In genomic region chrX:19670854-19671620, GRCh38 we compare ENCODE assay signal across 9 cellular contexts.
DNase-seq lines count a peak whose midpoint lies in the region; ATAC-seq and TF ChIP-seq lines count a peak whose summit lies in the region.
"Had no signal": no experiment of that assay in that cellular context is flagged by ENCODE, and none has a peak within 500 bp of the region (broad histone marks: within the 10 kb centered on the region; RNA-seq: fewer than 3 reads in every experiment).

No MANE protein-coding gene starts in this region.

- H3K4me3 ChIP-seq in HFF-Myc (replicated peaks; ENCODE audit: low read depth, low read length) (peak overlapping the region; percentile 46), brain microvascular endothelial cell (ENCODE audit: low read depth, low read length) (peak overlapping the region; percentile 62)

- DNase-seq in HFF-Myc (ENCODE audit: extremely low read depth, low read depth) (peak; percentile 60), brain microvascular endothelial cell (peak; percentile 60), iPS-NIHi11 (ENCODE audit: low spot score) (peak; percentile 13), stromal cell of bone marrow (ENCODE audit: low read depth) (peak; percentile 53), GM19240 (ENCODE audit: insufficient read length, low spot score) (no peak), posterior vena cava (ENCODE audit: low spot score) (no peak), GM10266 (ENCODE audit: extremely low spot score) (no peak)
- DNase-seq: NCI-H510A treated with DMSO at 0.1 percent for 48 hours had no signal

- in situ Hi-C loops in brain microvascular endothelial cell (cut with HindIII; ENCODE audit: low pct_ligation_motif_present, low sequenced_read_pairs), result no loop called here

- intact Hi-C loops in posterior vena cava (cut with DNase I), result no loop called here

- ATAC-seq in GM21723 (IDR thresholded peaks at IDR 0.05; ENCODE audit: unreplicated experiment), result no peak

- H3K27me3 ChIP-seq in brain microvascular endothelial cell (replicated peaks), result no peaks in the 10 kb centered on the region

- no peaks in the 10 kb centered on the region for H3K36me3 ChIP-seq in brain microvascular endothelial cell (replicated peaks)

- TF ChIP-seq CTCF in HFF-Myc (IDR thresholded peaks at IDR 0.05; ENCODE audit: low read depth, low read length, missing control alignments) (no peak), brain microvascular endothelial cell (IDR thresholded peaks at IDR 0.05; ENCODE audit: low read depth, low read length, missing control alignments) (peak; percentile 19), GM10266 (IDR thresholded peaks at IDR 0.05; ENCODE audit: control insufficient read depth, insufficient read depth, low read depth, missing control alignments) (no peak)

- H3K27ac ChIP-seq in brain microvascular endothelial cell, result peak overlapping the region; percentile 94

Comparison
In these comparisons a context has a peak if more than half of its experiments do, and no peak if none do; other contexts are left out.
1. DNase-seq: peak in HFF-Myc (single experiment), brain microvascular endothelial cell (single experiment), iPS-NIHi11 (single experiment) and stromal cell of bone marrow (single experiment); none in GM19240 (single experiment), posterior vena cava (single experiment) and GM10266 (single experiment).